8 cellular contexts compared by ENCODE assay signal in genomic region chr5:172659909-172660628, GRCh38. TPM values are rescaled to one million over a fixed set of nuclear protein-coding genes. Genes with fewer than 3 reads are reported as not detected.
DNase-seq lines count a peak whose midpoint lies in the region; ATAC-seq and TF ChIP-seq lines count a peak whose summit lies in the region.

No MANE protein-coding gene starts in this region.

- no peak for TF ChIP-seq CTCF in transverse colon (IDR thresholded peaks at IDR 0.05)

- no peaks in the 10 kb centered on the region for H3K36me3 ChIP-seq in transverse colon

- TF ChIP-seq EP300 in transverse colon (IDR thresholded peaks at IDR 0.05; ENCODE audit: low read depth), result peak; percentile 30

- H3K9me3 ChIP-seq in transverse colon, result no peaks in the 10 kb centered on the region

- in situ Hi-C loops in transverse colon (cut with MboI; ENCODE audit: low pct_ligation_motif_present in 1 of 4, low pct_unique_long_range_greater_than_20kb in 1 of 4, low sequenced_read_pairs in 3 of 4), result no loop called here

- peak overlapping the region; percentile 86 to 94 (median 90) for H3K27ac ChIP-seq in transverse colon

- H3K4me1 ChIP-seq in transverse colon, result peaks cover 40 to 64% (median 50%) of the 10 kb centered on the region in 4 donors

- H3K27me3 Mint-ChIP-seq in dendritic cell treated with granulocyte-macrophage colony-stimulating factor and Interleukin-4, amounts not matched to agents 40 ng/mL and 50 ng/mL, for 4 days, result no peaks in the 10 kb centered on the region
- peaks cover 19% of the 10 kb centered on the region for H3K27me3 Mint-ChIP-seq in memory B cell
- no peaks in the 10 kb centered on the region for H3K27me3 Mint-ChIP-seq in activated T-helper 17 cell treated with anti-CD3 and anti-CD28 coated beads, Interleukin-2, amount 50 U/mL, for 72 hours

- intact Hi-C loops in dendritic cell treated with granulocyte-macrophage colony-stimulating factor and Interleukin-4, amounts not matched to agents 40 ng/mL and 50 ng/mL, for 4 days (cut with micrococcal nuclease), result no loop called here
- intact Hi-C loops in transverse colon (cut with DNase I; ENCODE audit: low total_unique reads), result loop anchor here (5.0 kb wide), 1 partner anchor 103 kb away; no protein-coding TSS in a partner anchor

- no peaks in the 10 kb centered on the region for H3K36me3 Mint-ChIP-seq in dendritic cell treated with granulocyte-macrophage colony-stimulating factor and Interleukin-4, amounts not matched to agents 40 ng/mL and 50 ng/mL, for 4 days (ENCODE audit: low read depth)
- peaks cover 3% of the 10 kb centered on the region for H3K36me3 Mint-ChIP-seq in memory B cell
- H3K36me3 Mint-ChIP-seq in activated T-helper 17 cell treated with anti-CD3 and anti-CD28 coated beads, Interleukin-2, amount 50 U/mL, for 72 hours (ENCODE audit: low read depth), result no peaks in the 10 kb centered on the region

- peak overlapping the region; percentile 61 for H3K27ac Mint-ChIP-seq in dendritic cell treated with granulocyte-macrophage colony-stimulating factor and Interleukin-4, amounts not matched to agents 40 ng/mL and 50 ng/mL, for 4 days
- no peak overlapping the region for H3K27ac Mint-ChIP-seq in memory B cell
- H3K27ac Mint-ChIP-seq in activated T-helper 17 cell treated with anti-CD3 and anti-CD28 coated beads, Interleukin-2, amount 50 U/mL, for 72 hours, result no peak overlapping the region

- no peaks in the 10 kb centered on the region for H3K27me3 ChIP-seq in transverse colon

- ATAC-seq in memory B cell (ENCODE audit: low read depth) (peak; percentile 21), GM21576 (IDR thresholded peaks at IDR 0.05; ENCODE audit: unreplicated experiment) (no peak)
- ATAC-seq in activated T-helper 17 cell treated with anti-CD3 and anti-CD28 coated beads, Interleukin-2, amount 50 U/mL, for 72 hours (replicated peaks), result no peak

- H3K4me3 Mint-ChIP-seq in dendritic cell treated with granulocyte-macrophage colony-stimulating factor and Interleukin-4, amounts not matched to agents 40 ng/mL and 50 ng/mL, for 4 days, result no peak overlapping the region
- H3K4me3 Mint-ChIP-seq in memory B cell, result no peak overlapping the region
- H3K4me3 Mint-ChIP-seq in activated T-helper 17 cell treated with anti-CD3 and anti-CD28 coated beads, Interleukin-2, amount 50 U/mL, for 72 hours, result no peak overlapping the region

- DNase-seq in C1 segment of cervical spinal cord (lab: John Stamatoyannopoulos, UW) (peak in 11 of 14 donors; percentile 25 to 79 (median 62)), NCI-H69 (lab: John Stamatoyannopoulos, UW) (peak; percentile 85), memory B cell (ENCODE audit: low spot score in 2 of 2) (no peak), transverse colon (peak; percentile 83), NCI-H82 treated with DMSO at 0.1 percent for 48 hours (lab: John Stamatoyannopoulos, UW; ENCODE audit: unreplicated experiment) (no peak)

- no peak overlapping the region for H3K4me3 ChIP-seq in transverse colon

- H3K4me1 Mint-ChIP-seq in dendritic cell treated with granulocyte-macrophage colony-stimulating factor and Interleukin-4, amounts not matched to agents 40 ng/mL and 50 ng/mL, for 4 days (ENCODE audit: low read depth), result peaks cover 24% of the 10 kb centered on the region
- H3K4me1 Mint-ChIP-seq in memory B cell, result no peaks in the 10 kb centered on the region
- no peaks in the 10 kb centered on the region for H3K4me1 Mint-ChIP-seq in activated T-helper 17 cell treated with anti-CD3 and anti-CD28 coated beads, Interleukin-2, amount 50 U/mL, for 72 hours

- 21% methylated on average over 18 of the region's 18 CpGs; no CpG with 5 or more reads in 1 of the 2 donors for WGBS in transverse colon (ENCODE audit: low coverage in 1 of 2), 2 donors

- peaks cover 15% of the 10 kb centered on the region for H3K9me3 Mint-ChIP-seq in dendritic cell treated with granulocyte-macrophage colony-stimulating factor and Interleukin-4, amounts not matched to agents 40 ng/mL and 50 ng/mL, for 4 days
- H3K9me3 Mint-ChIP-seq in memory B cell, result peaks cover 10% of the 10 kb centered on the region
- H3K9me3 Mint-ChIP-seq in activated T-helper 17 cell treated with anti-CD3 and anti-CD28 coated beads, Interleukin-2, amount 50 U/mL, for 72 hours, result peaks cover 12% of the 10 kb centered on the region

- peak; percentile 4 for TF ChIP-seq POLR2A in transverse colon (IDR thresholded peaks at IDR 0.05)

RNA-seq across cellular contexts. Expression of gene NEURL1B, which starts 19.0 kb away (rescaled TPM):
- total RNA-seq in transverse colon, result 100 to 1,000 TPM in 2 of 4 donors, 10 to 100 TPM in 2; 74.6 to 168 (median 94.5) TPM
- 1 to 10 TPM in 1 of 2 donors, under 1 TPM in 1; 0.52 to 1.2 TPM for total RNA-seq in activated T-helper 17 cell treated with anti-CD3 and anti-CD28 coated beads, Interleukin-2, amount 50 U/mL, for 72 hours

Comparison
In these comparisons a context has a peak if more than half of its experiments do, and no peak if none do; other contexts are left out.
1. DNase-seq: peak in C1 segment of cervical spinal cord (11 of 14), NCI-H69 (single experiment) and transverse colon (single experiment); none in memory B cell (0 of 2) and NCI-H82 treated with DMSO at 0.1 percent for 48 hours (single experiment).
2. RNA of gene NEURL1B, which starts 19.0 kb away (total RNA-seq): 74.6 to 168 TPM in transverse colon; 0.52 to 1.2 TPM in activated T-helper 17 cell treated with anti-CD3 and anti-CD28 coated beads, Interleukin-2, amount 50 U/mL, for 72 hours; every median in the first group is over 10 times any median in the second.